In genomic region chr1:100187912-100188311, GRCh38 we compare ENCODE assay signal across 1 cellular context.
TF ChIP-seq lines count a peak whose summit lies in the region.

No MANE protein-coding gene starts in this region.

TF ChIP-seq in GM23338, 12 proteins besides CTCF, POLR2A, EP300 and RAD21 (continued from another document):
- TF ChIP-seq ZNF462 (CRISPR knock-in tag; IDR thresholded peaks at IDR 0.05) (no peak), EZH2 (IDR thresholded peaks at IDR 0.05; ENCODE audit: low read depth, unreplicated experiment) (no peak), ETS1 (IDR thresholded peaks at IDR 0.05) (no peak), EZH2phosphoT487 (IDR thresholded peaks at IDR 0.05; ENCODE audit: unreplicated experiment) (no peak)
